1 cellular context compared by ENCODE assay signal in the genomic region with DNA sequence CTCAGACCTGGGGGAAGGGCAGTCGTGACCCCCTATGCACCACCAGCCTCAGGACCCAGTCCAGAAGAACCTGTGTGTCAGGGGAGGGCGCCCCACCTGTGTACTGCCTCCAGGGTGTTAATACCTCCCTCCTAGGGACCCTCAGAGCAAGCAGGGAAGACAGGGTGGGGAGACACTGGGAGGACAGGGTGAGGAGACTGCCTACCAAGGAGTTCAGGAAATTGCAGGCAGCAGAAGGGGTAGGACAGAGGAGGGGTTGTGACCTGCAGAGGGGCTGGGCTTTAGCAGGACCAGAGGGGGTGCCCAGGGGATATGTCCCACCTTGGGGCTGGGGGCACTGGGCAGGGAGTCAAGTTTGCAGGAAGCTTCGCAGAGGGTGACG.
A peak's percentile ranks its signal among the peaks of the same experiment; 100 is the strongest.
TF ChIP-seq lines count a peak whose summit lies in the region.

No MANE protein-coding gene starts in this region.

TF ChIP-seq in HepG2, 621 proteins besides CTCF, POLR2A, EP300 and RAD21:
- TF ChIP-seq NCOA1 (CRISPR knock-in tag; IDR thresholded peaks at IDR 0.05) (0 out of 2 replicates have a peak, but pooled peaks have one; percentile 34), ZC3H13 (CRISPR knock-in tag; IDR thresholded peaks at IDR 0.05) (peak; percentile 60), RBM22 (optimal IDR thresholded peaks at IDR 0.05; ENCODE audit: low read length) (peak; percentile 11), KDM3A (CRISPR knock-in tag; IDR thresholded peaks at IDR 0.05; ENCODE audit: low read depth) (no peak)
- TF ChIP-seq, protein P1, sequence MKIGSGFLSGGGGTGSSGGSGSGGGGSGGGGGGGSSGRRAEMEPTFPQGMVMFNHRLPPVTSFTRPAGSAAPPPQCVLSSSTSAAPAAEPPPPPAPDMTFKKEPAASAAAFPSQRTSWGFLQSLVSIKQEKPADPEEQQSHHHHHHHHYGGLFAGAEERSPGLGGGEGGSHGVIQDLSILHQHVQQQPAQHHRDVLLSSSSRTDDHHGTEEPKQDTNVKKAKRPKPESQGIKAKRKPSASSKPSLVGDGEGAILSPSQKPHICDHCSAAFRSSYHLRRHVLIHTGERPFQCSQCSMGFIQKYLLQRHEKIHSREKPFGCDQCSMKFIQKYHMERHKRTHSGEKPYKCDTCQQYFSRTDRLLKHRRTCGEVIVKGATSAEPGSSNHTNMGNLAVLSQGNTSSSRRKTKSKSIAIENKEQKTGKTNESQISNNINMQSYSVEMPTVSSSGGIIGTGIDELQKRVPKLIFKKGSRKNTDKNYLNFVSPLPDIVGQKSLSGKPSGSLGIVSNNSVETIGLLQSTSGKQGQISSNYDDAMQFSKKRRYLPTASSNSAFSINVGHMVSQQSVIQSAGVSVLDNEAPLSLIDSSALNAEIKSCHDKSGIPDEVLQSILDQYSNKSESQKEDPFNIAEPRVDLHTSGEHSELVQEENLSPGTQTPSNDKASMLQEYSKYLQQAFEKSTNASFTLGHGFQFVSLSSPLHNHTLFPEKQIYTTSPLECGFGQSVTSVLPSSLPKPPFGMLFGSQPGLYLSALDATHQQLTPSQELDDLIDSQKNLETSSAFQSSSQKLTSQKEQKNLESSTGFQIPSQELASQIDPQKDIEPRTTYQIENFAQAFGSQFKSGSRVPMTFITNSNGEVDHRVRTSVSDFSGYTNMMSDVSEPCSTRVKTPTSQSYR (CRISPR knock-in tag; IDR thresholded peaks at IDR 0.05; ENCODE audit: borderline replicate concordance) = no peak
